Comparison of ENCODE assay signal across 1 cellular context in genomic region chr14:104826858-104827172, GRCh38.
TF ChIP-seq lines count a peak whose summit lies in the region.

No MANE protein-coding gene starts in this region.

TF ChIP-seq in H1, 55 proteins besides CTCF, POLR2A, EP300 and RAD21:
- no peak for TF ChIP-seq POLR2AphosphoS5 (IDR thresholded peaks at IDR 0.05; ENCODE audit: low read depth, low read length)
- TF ChIP-seq SUZ12 (IDR thresholded peaks at IDR 0.05; ENCODE audit: low read length), result no peak
- no peak for TF ChIP-seq MAFK (IDR thresholded peaks at IDR 0.05; ENCODE audit: low read depth, low read length)
- TF ChIP-seq EZH2 (IDR thresholded peaks at IDR 0.05; ENCODE audit: low read depth, low read length, severe bottlenecking), result no peak
- no peak for TF ChIP-seq POU5F1 (IDR thresholded peaks at IDR 0.05; ENCODE audit: low read depth, low read length)
- TF ChIP-seq HDAC2 (IDR thresholded peaks at IDR 0.05; ENCODE audit: borderline replicate concordance in 1 of 2, low read depth in 2 of 2, low read length in 2 of 2), result no peak
- TF ChIP-seq ZNF274 (IDR thresholded peaks at IDR 0.05; ENCODE audit: borderline replicate concordance, extremely low read depth, low read length), result no peak
- TF ChIP-seq KDM4A (IDR thresholded peaks at IDR 0.05; ENCODE audit: low read depth, low read length, severe bottlenecking), result no peak
- no peak for TF ChIP-seq CHD2 (IDR thresholded peaks at IDR 0.05; ENCODE audit: low read length)
- TF ChIP-seq TAF7 (optimal IDR thresholded peaks at IDR 0.05; ENCODE audit: borderline replicate concordance, low read depth, low read length), result no peak
